In the genomic region with DNA sequence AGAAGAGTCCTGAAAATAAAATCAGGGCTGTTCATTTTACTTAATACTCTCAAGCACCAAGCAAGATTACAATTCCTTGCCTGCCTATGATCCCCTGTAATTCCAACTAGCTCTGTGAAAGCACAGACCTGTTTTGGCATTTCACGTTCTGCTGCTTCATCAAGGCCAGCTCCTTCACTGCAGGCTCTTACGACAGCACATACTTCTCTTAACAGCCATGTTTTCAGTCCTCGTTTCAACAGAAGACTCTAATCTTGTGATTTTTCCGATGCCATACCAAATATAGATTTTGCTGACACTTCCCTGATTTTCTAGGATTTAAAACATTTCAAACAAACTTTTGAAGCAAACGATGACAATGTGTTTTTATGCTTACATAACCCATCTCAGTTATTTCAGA, we compare ENCODE assay signal across 12 cellular contexts.
DNase-seq lines count a peak whose midpoint lies in the region; ATAC-seq, FAIRE-seq and TF ChIP-seq lines count a peak whose summit lies in the region.
"Had no signal": no experiment of that assay in that cellular context is flagged by ENCODE, and none has a peak within 500 bp of the region (broad histone marks: within the 10 kb centered on the region; RNA-seq: fewer than 3 reads in every experiment).

No MANE protein-coding gene starts in this region.

- H3K4me3 ChIP-seq in HUES64 (ENCODE audit: low read length), result no peak overlapping the region
- H3K4me3 ChIP-seq in H1 (ENCODE audit: extremely low read depth in 1 of 4, insufficient read depth in 2 of 4, low read depth in 3 of 4, low read length in 4 of 4), result no peak overlapping the region
- no peak overlapping the region for H3K4me3 ChIP-seq in left lung
- no peak overlapping the region for H3K4me3 ChIP-seq in sigmoid colon
- no peak overlapping the region for H3K4me3 ChIP-seq in MM.1S (ENCODE audit: low read length)
- H3K4me3 ChIP-seq: BLaER1 had no signal

- CTCF ChIA-PET in H1 (lab: Charles Lee; ENCODE audit: partially characterized antibody), result interaction anchor here (1.5 kb wide), 1 partner anchor 626 kb away, joined by 4 read pairs; no protein-coding TSS in a partner anchor

- H3K23ac ChIP-seq in H1 (ENCODE audit: insufficient read length), result no peak overlapping the region

- no peak overlapping the region for H4K5ac ChIP-seq in H1 (ENCODE audit: insufficient read length, low read depth, low read length)

- H3K4me2 ChIP-seq in H1 (ENCODE audit: insufficient read depth in 1 of 2, low read depth in 2 of 2, low read length in 2 of 2) (no peak overlapping the region), MM.1S (ENCODE audit: low read depth, low read length) (no peak overlapping the region)
- H3K4me2 ChIP-seq: BLaER1 had no signal

- DNase-seq in H1 (ENCODE audit: low read depth in 1 of 2, low spot score in 2 of 2), result no peak
- DNase-seq in left lung, result no peak
- no peak for DNase-seq in sigmoid colon
- no peak for DNase-seq in NCI-H2029 treated with DMSO at 0.1 percent for 48 hours (lab: John Stamatoyannopoulos, UW)
- DNase-seq in MM.1S, result no peak
- DNase-seq: foreskin keratinocyte; NCI-H2107; stimulated activated naive CD4-positive, alpha-beta T cell had no signal

- TF ChIP-seq EP300 in H1 (IDR thresholded peaks at IDR 0.05; ENCODE audit: borderline replicate concordance in 1 of 2, low read depth in 2 of 2, low read length in 2 of 2), result no peak
- TF ChIP-seq EP300 in sigmoid colon (IDR thresholded peaks at IDR 0.05), result no peak

- H2BK15ac ChIP-seq in H1 (ENCODE audit: low read length), result no peak overlapping the region

- H3K27me3 ChIP-seq in HUES64 (ENCODE audit: insufficient read depth, low read length) (no peaks in the 10 kb centered on the region), H1 (replicated peaks in 1 of 4; ENCODE audit: control insufficient read depth in 3 of 4, extremely low read depth in 1 of 4, insufficient read depth in 3 of 4, low read length in 3 of 4) (no peaks in the 10 kb centered on the region), left lung (no peaks in the 10 kb centered on the region), sigmoid colon (no peaks in the 10 kb centered on the region), MM.1S (replicated peaks; ENCODE audit: insufficient read depth, low read length) (no peaks in the 10 kb centered on the region)
- H3K27me3 ChIP-seq: BLaER1, foreskin keratinocyte had no signal

- H2BK12ac ChIP-seq in H1 (ENCODE audit: low read depth, low read length), result no peak overlapping the region

- TF ChIP-seq CTCF in H1 (IDR thresholded peaks at IDR 0.05; ENCODE audit: control extremely low read depth in 1 of 3, insufficient read depth in 1 of 3, low read depth in 1 of 3, low read length in 3 of 3), result no peak
- TF ChIP-seq CTCF in left lung (IDR thresholded peaks at IDR 0.05), result no peak
- no peak for TF ChIP-seq CTCF in sigmoid colon (IDR thresholded peaks at IDR 0.05)
- no peak for TF ChIP-seq CTCF in MM.1S (IDR thresholded peaks at IDR 0.05; ENCODE audit: low read length)

- ATAC-seq in left lung (peak; percentile 78), HG03139 (IDR thresholded peaks at IDR 0.05; ENCODE audit: unreplicated experiment) (no peak), GM18517 (IDR thresholded peaks at IDR 0.05; ENCODE audit: unreplicated experiment) (no peak)
- ATAC-seq: foreskin keratinocyte had no signal

- H3K14ac ChIP-seq in H1 (ENCODE audit: insufficient read length), result no peak overlapping the region

- no peak for TF ChIP-seq RAD21 in H1 (IDR thresholded peaks at IDR 0.05 in 1 of 2, conservative IDR thresholded peaks at IDR 0.05 in 1 of 2; ENCODE audit: low read depth in 2 of 2, low read length in 2 of 2)

- intact Hi-C loops in left lung (cut with DNase I), result no loop called here
- intact Hi-C loops in sigmoid colon (cut with DNase I), result no loop called here

- no peak overlapping the region for H3K27ac ChIP-seq in HUES64 (ENCODE audit: low read depth, low read length)
- no peak overlapping the region; the same call in 1 of the 2 replicates for H3K27ac ChIP-seq in H1 (ENCODE audit: low read depth, low read length)
- H3K27ac ChIP-seq in left lung, result peak overlapping the region; percentile 8 to 21
- H3K27ac ChIP-seq in sigmoid colon, result peak overlapping the region; percentile 39 to 67 (median 54)
- H3K27ac ChIP-seq in MM.1S (ENCODE audit: low read length), result no peak overlapping the region
- H3K27ac ChIP-seq: BLaER1, foreskin keratinocyte had no signal

- no peak overlapping the region for H3K18ac ChIP-seq in H1 (ENCODE audit: extremely low read depth, low read length)

- POLR2A ChIA-PET in H1 (lab: Charles Lee; ENCODE audit: partially characterized antibody), result no interaction called here

- no peak overlapping the region for H3K56ac ChIP-seq in H1 (replicated peaks; ENCODE audit: insufficient read length, low read depth, low read length)

- no peak for TF ChIP-seq POLR2A in H1 (IDR thresholded peaks at IDR 0.05; ENCODE audit: control extremely low read depth in 1 of 2, low read depth in 2 of 2, low read length in 2 of 2)
- TF ChIP-seq POLR2A in sigmoid colon (IDR thresholded peaks at IDR 0.05), result no peak

- no peaks in the 10 kb centered on the region for H3K9me2 ChIP-seq in MM.1S (replicated peaks; ENCODE audit: insufficient read depth, low read length)

- WGBS in HUES64, result 82% methylated on average over 5 of the region's 5 CpGs
- WGBS in H1 (ENCODE audit: extremely low coverage in 1 of 2, insufficient coverage in 1 of 2, insufficient read length in 1 of 2, insufficient replicate concordance in 2 of 2, low coverage in 1 of 2, low lambda C conversion rate in 2 of 2, missing lambda C conversion rate in 1 of 2), 2 experiments, result 83% methylated on average over 5 of the region's 5 CpGs; no CpG with 5 or more reads in 1 of the 2 experiments
- WGBS in sigmoid colon, 2 donors, result 70 to 73% methylated on average over 5 of the region's 5 CpGs

- no peak overlapping the region for H2BK120ac ChIP-seq in H1 (replicated peaks; ENCODE audit: low read depth, low read length)

- H3K79me2 ChIP-seq in H1 (ENCODE audit: control insufficient read depth in 1 of 2, insufficient read depth in 2 of 2, low read length in 2 of 2) (no peaks in the 10 kb centered on the region), MM.1S (ENCODE audit: low read length) (no peaks in the 10 kb centered on the region)

- H4K91ac ChIP-seq in H1 (replicated peaks; ENCODE audit: insufficient read length, low read length), result no peak overlapping the region

- 0 out of 2 replicates have a peak overlapping the region, but pooled peaks have one; percentile 9 for H3K9ac ChIP-seq in HUES64 (ENCODE audit: low read depth, low read length)
- H3K9ac ChIP-seq in H1 (replicated peaks in 1 of 4; ENCODE audit: extremely low read depth in 1 of 4, low read depth in 3 of 4, low read length in 3 of 4), result no peak overlapping the region
- H3K9ac ChIP-seq in MM.1S (ENCODE audit: low read length), result no peak overlapping the region
- H3K9ac ChIP-seq: BLaER1 had no signal

- H4K20me1 ChIP-seq in H1 (replicated peaks in 1 of 2; ENCODE audit: control insufficient read depth in 1 of 2, insufficient read depth in 2 of 2, low read length in 2 of 2), result no peaks in the 10 kb centered on the region
- no peaks in the 10 kb centered on the region for H4K20me1 ChIP-seq in MM.1S (ENCODE audit: insufficient read depth, low read length)
- H4K20me1 ChIP-seq: BLaER1 had no signal

- H2AK5ac ChIP-seq in H1 (ENCODE audit: low read depth, low read length), result no peak overlapping the region

- H3F3A ChIP-seq in MM.1S (ENCODE audit: insufficient read depth, low read length), result no peaks in the 10 kb centered on the region

- peaks cover 8% of the 10 kb centered on the region for H3K4me1 ChIP-seq in HUES64 (ENCODE audit: insufficient read depth, low read length)
- H3K4me1 ChIP-seq in H1 (replicated peaks in 1 of 4; ENCODE audit: control insufficient read depth in 3 of 4, insufficient read depth in 4 of 4, low read length in 3 of 4), result no peaks in the 10 kb centered on the region
- no peaks in the 10 kb centered on the region for H3K4me1 ChIP-seq in left lung
- peaks cover 0 to 20% (median 12%) of the 10 kb centered on the region in 4 donors for H3K4me1 ChIP-seq in sigmoid colon
- H3K4me1 ChIP-seq in MM.1S (ENCODE audit: low read length), result no peaks in the 10 kb centered on the region; the same call in 1 of the 2 replicates
- H3K4me1 ChIP-seq: BLaER1, foreskin keratinocyte had no signal

- H3K36me3 ChIP-seq in HUES64 (ENCODE audit: insufficient read depth, low read length) (no peaks in the 10 kb centered on the region), H1 (ENCODE audit: control insufficient read depth in 2 of 4, insufficient read depth in 4 of 4, low read length in 3 of 4) (no peaks in the 10 kb centered on the region), left lung (no peaks in the 10 kb centered on the region), sigmoid colon (no peaks in the 10 kb centered on the region), MM.1S (replicated peaks; ENCODE audit: insufficient read depth, low read length) (no peaks in the 10 kb centered on the region)
- H3K36me3 ChIP-seq: BLaER1 had no signal

- no peak overlapping the region for H2BK5ac ChIP-seq in H1 (ENCODE audit: low read depth, low read length)

- no peak for FAIRE-seq in H1 (lab: Jason Lieb, UNC)

- no peaks in the 10 kb centered on the region for H3K79me1 ChIP-seq in H1 (ENCODE audit: low read depth, low read length)

- no peak overlapping the region for H2BK20ac ChIP-seq in H1 (ENCODE audit: low read length)

- H3K9me3 ChIP-seq in HUES64 (ENCODE audit: insufficient read depth, low read depth, low read length) (no peaks in the 10 kb centered on the region), H1 (ENCODE audit: insufficient read depth in 2 of 2, low read depth in 1 of 2, low read length in 1 of 2) (no peaks in the 10 kb centered on the region), left lung (no peaks in the 10 kb centered on the region), sigmoid colon (no peaks in the 10 kb centered on the region), MM.1S (replicated peaks; ENCODE audit: insufficient read depth, low read length) (no peaks in the 10 kb centered on the region)
- H3K9me3 ChIP-seq: BLaER1 had no signal

- no peaks in the 10 kb centered on the region for H3K23me2 ChIP-seq in H1 (ENCODE audit: low read depth, low read length)

- H4K8ac ChIP-seq in H1 (ENCODE audit: extremely low read depth, insufficient read depth, low read length), result no peak overlapping the region; the same call in 1 of the 2 replicates

- H3K4ac ChIP-seq in H1 (replicated peaks; ENCODE audit: insufficient read length, low read depth, low read length), result no peak overlapping the region

- H2AFZ ChIP-seq in H1 (ENCODE audit: low read length) (peak overlapping the region; percentile 89), MM.1S (ENCODE audit: low read length) (no peak overlapping the region)

TF ChIP-seq in H1, 55 proteins besides CTCF, POLR2A, EP300 and RAD21 (continues in another document):
- TF ChIP-seq POLR2AphosphoS5 (IDR thresholded peaks at IDR 0.05; ENCODE audit: low read depth, low read length) (no peak), CBX5 (IDR thresholded peaks at IDR 0.05; ENCODE audit: low read depth, low read length) (no peak), EGR1 (IDR thresholded peaks at IDR 0.05; ENCODE audit: borderline replicate concordance, low read depth, low read length) (no peak), POU5F1 (IDR thresholded peaks at IDR 0.05; ENCODE audit: low read depth, low read length) (no peak), CBX8 (IDR thresholded peaks at IDR 0.05; ENCODE audit: borderline replicate concordance, low read depth, low read length) (no peak), TBP (IDR thresholded peaks at IDR 0.05; ENCODE audit: low read depth, low read length) (no peak), ASH2L (IDR thresholded peaks at IDR 0.05; ENCODE audit: low read length) (no peak)

Comparison
In these comparisons a context has a peak if more than half of its experiments do, and no peak if none do; other contexts are left out.
1. H3K27ac ChIP-seq: peak in left lung (2 of 2) and sigmoid colon (4 of 4); none in HUES64 (single experiment), H1 (single experiment) and MM.1S (single experiment).